8 cellular contexts compared by ENCODE assay signal in genomic region chr9:136902259-136902821, GRCh38. TPM values are rescaled to one million over a fixed set of nuclear protein-coding genes. Genes with fewer than 3 reads are reported as not detected.
DNase-seq lines count a peak whose midpoint lies in the region; ATAC-seq and TF ChIP-seq lines count a peak whose summit lies in the region.

No MANE protein-coding gene starts in this region.

- peak overlapping the region; percentile 71 to 85 (median 74) for H3K27ac ChIP-seq in sigmoid colon

- TF ChIP-seq EP300 in sigmoid colon (IDR thresholded peaks at IDR 0.05), result peak in 1 of 4 donors; percentile 68

- peak overlapping the region in 2 of 4 donors; percentile 13 for H3K4me3 ChIP-seq in sigmoid colon

- ATAC-seq in HG03565 (IDR thresholded peaks at IDR 0.05; ENCODE audit: unreplicated experiment), result peak; percentile 42

- 7 to 26% methylated on average over 15 of the region's 15 CpGs for WGBS in sigmoid colon, 2 donors

- peaks cover 9 to 32% (median 15%) of the 10 kb centered on the region in 4 donors for H3K36me3 ChIP-seq in sigmoid colon

- intact Hi-C loops in sigmoid colon (cut with DNase I), result no loop called here

- peak in 1 of 2 donors; percentile 42 for TF ChIP-seq POLR2A in sigmoid colon (IDR thresholded peaks at IDR 0.05)

- no peak for TF ChIP-seq CTCF in sigmoid colon (IDR thresholded peaks at IDR 0.05)

- DNase-seq in activated CD8-positive, alpha-beta memory T cell treated with anti-CD3 and anti-CD28 coated beads for 1 hour (ENCODE audit: extremely low read depth in 1 of 2, low read depth in 1 of 2), result peak; percentile 48 to 64
- no peak for DNase-seq in activated CD8-positive, alpha-beta memory T cell treated with anti-CD3 and anti-CD28 coated beads for 24 hours
- DNase-seq in activated T-cell treated with anti-CD3 and anti-CD28 coated beads for 4 hours, result peak; percentile 76
- DNase-seq in fibroblast of peridontal ligament (ENCODE audit: extremely low read depth), result peak; percentile 44
- peak; percentile 78 for DNase-seq in sigmoid colon
- no peak for DNase-seq in NCI-H510A treated with DMSO at 0.1 percent for 48 hours (lab: John Stamatoyannopoulos, UW)
- no peak for DNase-seq in NCI-H345 treated with DMSO at 0.1 percent for 48 hours (lab: John Stamatoyannopoulos, UW; ENCODE audit: unreplicated experiment)

- no peaks in the 10 kb centered on the region for H3K9me3 ChIP-seq in sigmoid colon

- H3K4me1 ChIP-seq in sigmoid colon, result peaks cover 0 to 25% (median 22%) of the 10 kb centered on the region in 4 donors

- H3K27me3 ChIP-seq in sigmoid colon, result no peaks in the 10 kb centered on the region

RNA-seq across cellular contexts. Expression of gene TRAF2, which starts 16.0 kb away (rescaled TPM):
- 1 to 10 TPM; 1.8 to 5.5 (median 3.9) TPM for total RNA-seq in sigmoid colon
- 10 to 100 TPM; 13.2 to 21.9 (median 13.9) TPM for polyA plus RNA-seq in sigmoid colon

RNA-seq across cellular contexts. Expression of gene EDF1, which starts 36.2 kb away (rescaled TPM):
- total RNA-seq in sigmoid colon, result 100 to 1,000 TPM; 261 to 303 (median 281) TPM
- polyA plus RNA-seq in sigmoid colon, result 100 to 1,000 TPM; 541 to 755 (median 730) TPM

RNA-seq across cellular contexts. Expression of gene FBXW5, which starts 42.2 kb away (rescaled TPM):
- 100 to 1,000 TPM; 153 to 202 (median 171) TPM for total RNA-seq in sigmoid colon
- 100 to 1,000 TPM; 147 to 182 (median 165) TPM for polyA plus RNA-seq in sigmoid colon

RNA-seq across cellular contexts. Expression of gene C8G, which starts 42.7 kb away (rescaled TPM):
- total RNA-seq in sigmoid colon, result not detected
- 10 to 100 TPM in 1 of 3 donors, 1 to 10 TPM in 2; 4.2 to 11.1 (median 5.4) TPM for polyA plus RNA-seq in sigmoid colon

RNA-seq across cellular contexts. Expression of gene LCN12, which starts 49.7 kb away (rescaled TPM):
- total RNA-seq in sigmoid colon, result 1 to 10 TPM in 1 of 4 donors, not detected in 3; 1.2 TPM
- 1 to 10 TPM in 1 of 3 donors, not detected in 2; 3.0 TPM for polyA plus RNA-seq in sigmoid colon

Comparison
In these comparisons a context has a peak if more than half of its experiments do, and no peak if none do; other contexts are left out.
1. DNase-seq: peak in activated CD8-positive, alpha-beta memory T cell treated with anti-CD3 and anti-CD28 coated beads for 1 hour (2 of 2), activated T-cell treated with anti-CD3 and anti-CD28 coated beads for 4 hours (single experiment), fibroblast of peridontal ligament (single experiment) and sigmoid colon (single experiment); none in activated CD8-positive, alpha-beta memory T cell treated with anti-CD3 and anti-CD28 coated beads for 24 hours (single experiment), NCI-H510A treated with DMSO at 0.1 percent for 48 hours (single experiment) and NCI-H345 treated with DMSO at 0.1 percent for 48 hours (single experiment).